Comparison of ENCODE assay signal across 16 cellular contexts in genomic region chr5:123950701-123951100, GRCh38.
"Had no signal": no experiment of that assay in that cellular context is flagged by ENCODE, and none has a peak within 500 bp of the region (broad histone marks: within the 10 kb centered on the region; RNA-seq: fewer than 3 reads in every experiment).

No MANE protein-coding gene starts in this region.

- H3K27ac Mint-ChIP-seq: activated T-helper 1 cell treated with anti-CD3 and anti-CD28 coated beads, Interleukin-12 subunit alpha, Interleukin-12 subunit beta, Interleukin-2, Interleukin-4 antibody, amounts not matched to agents 30 ng/mL and 10 ng/mL and 1 ng/mL, durations not matched to agents 14 hours and 24 hours and 36 hours; stimulated activated memory B cell treated with anti-CD40 and anti-IgM and Interleukin-4, amounts not matched to agents 10 μg/mL and 1 μg/mL and 100 μg/mL, for 72 hours had no signal

- H3K4me1 ChIP-seq: ascending aorta, colonic mucosa, psoas muscle, right lobe of liver had no signal

- H3K4me1 Mint-ChIP-seq: stimulated activated memory B cell treated with anti-CD40 and anti-IgM and Interleukin-4, amounts not matched to agents 10 μg/mL and 1 μg/mL and 100 μg/mL, for 72 hours had no signal

- H3K4me3 ChIP-seq: ascending aorta, colonic mucosa, psoas muscle, right lobe of liver had no signal

- H3K27me3 ChIP-seq: ascending aorta, colonic mucosa, right lobe of liver had no signal

- H3K9me3 ChIP-seq: ascending aorta, colonic mucosa, psoas muscle, right lobe of liver had no signal

- H3K36me3 ChIP-seq: ascending aorta, colonic mucosa, right lobe of liver had no signal

- DNase-seq: activated CD4-positive, alpha-beta T cell treated with anti-CD3 and anti-CD28 coated beads, Interleukin-2, amount 50 U/mL, for 1 hour; activated CD8-positive, alpha-beta memory T cell treated with anti-CD3 and anti-CD28 coated beads for 24 hours; activated naive CD4-positive, alpha-beta T cell; caudate nucleus; colonic mucosa; kidney glomerular epithelial cell; psoas muscle; right lobe of liver; stimulated activated CD4-positive, alpha-beta T cell treated with anti-CD3 and anti-CD28 coated beads, Interleukin-12 subunit alpha, Interleukin-12 subunit beta, amount 100 ng/mL, for 4 hours; T-helper 1 cell; T1000 had no signal

- H3K27ac ChIP-seq: ascending aorta, colonic mucosa, psoas muscle, right lobe of liver had no signal

- H3K4me3 Mint-ChIP-seq: activated T-helper 1 cell treated with anti-CD3 and anti-CD28 coated beads, Interleukin-12 subunit alpha, Interleukin-12 subunit beta, Interleukin-2, Interleukin-4 antibody, amounts not matched to agents 30 ng/mL and 10 ng/mL and 1 ng/mL, durations not matched to agents 14 hours and 24 hours and 36 hours; stimulated activated memory B cell treated with anti-CD40 and anti-IgM and Interleukin-4, amounts not matched to agents 10 μg/mL and 1 μg/mL and 100 μg/mL, for 72 hours had no signal

- H3K27me3 Mint-ChIP-seq: stimulated activated memory B cell treated with anti-CD40 and anti-IgM and Interleukin-4, amounts not matched to agents 10 μg/mL and 1 μg/mL and 100 μg/mL, for 72 hours had no signal

- H3K36me3 Mint-ChIP-seq: stimulated activated memory B cell treated with anti-CD40 and anti-IgM and Interleukin-4, amounts not matched to agents 10 μg/mL and 1 μg/mL and 100 μg/mL, for 72 hours had no signal

- ATAC-seq: activated CD4-positive, CD25-positive, alpha-beta regulatory T cell treated with anti-CD3 and anti-CD28 coated beads, Interleukin-2, amount 50 U/mL, for 24 hours; esophagus mucosa; right lobe of liver; stimulated activated memory B cell treated with anti-CD40 and anti-IgM and Interleukin-4, amounts not matched to agents 10 μg/mL and 1 μg/mL and 100 μg/mL, for 72 hours had no signal
